ENCODE assay signal across 18 cellular contexts in the genomic region with DNA sequence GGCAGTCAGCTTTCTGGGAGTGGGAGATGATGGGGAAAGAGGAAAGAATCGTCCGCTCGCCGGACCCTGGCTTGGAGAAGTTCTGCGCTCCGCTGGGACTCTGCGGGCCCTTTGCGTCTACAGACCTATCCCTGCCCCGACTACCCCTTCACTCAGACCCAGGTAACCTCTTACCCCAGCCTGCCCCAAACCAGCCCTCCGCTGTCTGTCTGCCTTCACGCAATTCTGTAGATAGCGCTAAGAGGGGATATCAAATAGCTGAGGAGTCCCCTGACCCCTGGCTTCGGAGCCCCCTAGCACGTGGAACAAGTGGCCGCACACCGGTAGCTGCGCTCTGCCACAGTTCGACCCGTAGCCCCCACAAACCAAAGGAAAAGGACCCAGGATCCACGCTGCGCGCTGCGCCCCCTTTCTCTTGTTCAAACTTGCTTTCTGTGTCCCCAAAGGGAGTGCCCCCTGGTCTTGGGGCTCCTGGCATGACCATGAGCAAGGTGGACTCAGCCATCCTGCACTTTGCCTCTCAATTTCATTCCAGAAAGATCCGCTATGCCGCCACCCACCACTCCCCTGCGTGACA. TPM values are rescaled to one million over a fixed set of nuclear protein-coding genes. Genes with fewer than 3 reads are reported as not detected.
DNase-seq lines count a peak whose midpoint lies in the region; TF ChIP-seq lines count a peak whose summit lies in the region.
"Had no signal": no experiment of that assay in that cellular context is flagged by ENCODE, and none has a peak within 500 bp of the region (broad histone marks: within the 10 kb centered on the region; RNA-seq: fewer than 3 reads in every experiment).

No MANE protein-coding gene starts in this region.

- H3K36me3 ChIP-seq in mucosa of stomach (ENCODE audit: control insufficient read depth, insufficient read depth, low read length) = no peaks in the 10 kb centered on the region

- peak overlapping the region; percentile 73 for H3K9ac ChIP-seq in mucosa of stomach (ENCODE audit: low read length)

- no peaks in the 10 kb centered on the region for H3K9me3 Mint-ChIP-seq in type B pancreatic cell
- no peaks in the 10 kb centered on the region for H3K9me3 Mint-ChIP-seq in activated naive CD4-positive, alpha-beta T cell treated with anti-CD3 and anti-CD28 coated beads, Interleukin-2, amount 10 ng/mL, durations not matched to agents 7 days and 5 days
- H3K9me3 Mint-ChIP-seq: activated T-helper 1 cell treated with anti-CD3 and anti-CD28 coated beads, Interleukin-12 subunit alpha, Interleukin-12 subunit beta, Interleukin-2, Interleukin-4 antibody, amounts not matched to agents 30 ng/mL and 10 ng/mL and 1 ng/mL, durations not matched to agents 14 hours and 24 hours and 36 hours had no signal

- H3K9me3 ChIP-seq in mucosa of stomach (ENCODE audit: control insufficient read depth, low read length) = no peaks in the 10 kb centered on the region
- H3K9me3 ChIP-seq: mucosa of descending colon had no signal

- peak overlapping the region; percentile 91 for H3K4me3 Mint-ChIP-seq in type B pancreatic cell
- no peak overlapping the region for H3K4me3 Mint-ChIP-seq in activated naive CD4-positive, alpha-beta T cell treated with anti-CD3 and anti-CD28 coated beads, Interleukin-2, amount 10 ng/mL, durations not matched to agents 7 days and 5 days
- H3K4me3 Mint-ChIP-seq: activated T-helper 1 cell treated with anti-CD3 and anti-CD28 coated beads, Interleukin-12 subunit alpha, Interleukin-12 subunit beta, Interleukin-2, Interleukin-4 antibody, amounts not matched to agents 30 ng/mL and 10 ng/mL and 1 ng/mL, durations not matched to agents 14 hours and 24 hours and 36 hours; CD14-positive monocyte had no signal

- H3K27me3 Mint-ChIP-seq in type B pancreatic cell = peaks cover 38% of the 10 kb centered on the region
- H3K27me3 Mint-ChIP-seq in activated naive CD4-positive, alpha-beta T cell treated with anti-CD3 and anti-CD28 coated beads, Interleukin-2, amount 10 ng/mL, durations not matched to agents 7 days and 5 days = peaks cover 19% of the 10 kb centered on the region

- no peaks in the 10 kb centered on the region for H3K27me3 ChIP-seq in mucosa of stomach (ENCODE audit: control insufficient read depth, insufficient read depth, low read length)
- H3K27me3 ChIP-seq: foreskin keratinocyte had no signal

- TF ChIP-seq CTCF in WI38 (IDR thresholded peaks at IDR 0.05; ENCODE audit: low read depth, low read length) (no peak), epithelial cell of proximal tubule (conservative IDR thresholded peaks at IDR 0.05; ENCODE audit: low read depth, low read length) (no peak), type B pancreatic cell (conservative IDR thresholded peaks at IDR 0.05) (no peak)

- peak overlapping the region; percentile 99 for H3K27ac Mint-ChIP-seq in type B pancreatic cell
- H3K27ac Mint-ChIP-seq in activated naive CD4-positive, alpha-beta T cell treated with anti-CD3 and anti-CD28 coated beads, Interleukin-2, amount 10 ng/mL, durations not matched to agents 7 days and 5 days = no peak overlapping the region
- H3K27ac Mint-ChIP-seq: activated T-helper 1 cell treated with anti-CD3 and anti-CD28 coated beads, Interleukin-12 subunit alpha, Interleukin-12 subunit beta, Interleukin-2, Interleukin-4 antibody, amounts not matched to agents 30 ng/mL and 10 ng/mL and 1 ng/mL, durations not matched to agents 14 hours and 24 hours and 36 hours had no signal

- CTCF ChIA-PET in activated naive CD4-positive, alpha-beta T cell treated with anti-CD3 and anti-CD28 coated beads, Interleukin-2, amount 10 ng/mL, durations not matched to agents 7 days and 5 days (lab: Charles Lee) = no interaction called here

- peak overlapping the region; percentile 46 for H3K4me3 ChIP-seq in WI38 (ENCODE audit: low read depth, low read length)
- H3K4me3 ChIP-seq in epithelial cell of proximal tubule (ENCODE audit: low read depth, low read length) = peak overlapping the region; percentile 77
- H3K4me3 ChIP-seq in mucosa of stomach (ENCODE audit: low read length) = peak overlapping the region; percentile 34
- H3K4me3 ChIP-seq: mucosa of descending colon had no signal

- peaks cover 44% of the 10 kb centered on the region for H3K36me3 Mint-ChIP-seq in type B pancreatic cell
- no peaks in the 10 kb centered on the region for H3K36me3 Mint-ChIP-seq in activated naive CD4-positive, alpha-beta T cell treated with anti-CD3 and anti-CD28 coated beads, Interleukin-2, amount 10 ng/mL, durations not matched to agents 7 days and 5 days
- H3K36me3 Mint-ChIP-seq: CD14-positive monocyte had no signal

- H3K4me1 ChIP-seq in mucosa of stomach (ENCODE audit: control insufficient read depth, insufficient read depth, low read length) = peaks cover 56% of the 10 kb centered on the region
- H3K4me1 ChIP-seq: foreskin keratinocyte had no signal

- no peak for DNase-seq in epithelial cell of proximal tubule (ENCODE audit: low read depth)
- peak; percentile 69 for DNase-seq in type B pancreatic cell (ENCODE audit: extremely low spot score, unreplicated experiment)
- no peak for DNase-seq in mesenteric fat pad (ENCODE audit: low spot score)
- no peak for DNase-seq in glomerular visceral epithelial cell (ENCODE audit: extremely low spot score)
- no peak for DNase-seq in NCI-H1694 (lab: John Stamatoyannopoulos, UW)
- DNase-seq in activated naive CD4-positive, alpha-beta T cell treated with anti-CD3 and anti-CD28 coated beads, Interleukin-2, amount 10 ng/mL, durations not matched to agents 7 days and 5 days = no peak
- DNase-seq: activated CD4-positive, alpha-beta T cell treated with anti-CD3 and anti-CD28 coated beads, Interleukin-2, amount 50 U/mL, for 1 hour; NCI-H1930; NCI-H82; stimulated activated CD8-positive, alpha-beta memory T cell treated with anti-CD3 and anti-CD28 coated beads, Interleukin-4, amount 100 ng/mL, for 48 hours; trophoblast cell had no signal

- H3K4me1 Mint-ChIP-seq in type B pancreatic cell (ENCODE audit: unreplicated experiment) = peaks cover 70% of the 10 kb centered on the region
- no peaks in the 10 kb centered on the region for H3K4me1 Mint-ChIP-seq in activated naive CD4-positive, alpha-beta T cell treated with anti-CD3 and anti-CD28 coated beads, Interleukin-2, amount 10 ng/mL, durations not matched to agents 7 days and 5 days

RNA-seq across cellular contexts. Expression of a gene that starts 7.0 kb away (rescaled TPM):
- total RNA-seq in epithelial cell of proximal tubule (9.2 and 14.6 TPM in 2 replicates), type B pancreatic cell (ENCODE audit: low replicate concordance) (28.5 and 37.6 TPM in 2 replicates), mesenteric fat pad (4.0 TPM)
- total RNA-seq: activated T-helper 1 cell treated with anti-CD3 and anti-CD28 coated beads, Interleukin-12 subunit alpha, Interleukin-12 subunit beta, Interleukin-2, Interleukin-4 antibody, amounts not matched to agents 30 ng/mL and 10 ng/mL and 1 ng/mL, durations not matched to agents 14 hours and 24 hours and 36 hours had no signal

RNA-seq across cellular contexts. Expression of a gene that starts 19.9 kb away (rescaled TPM):
- total RNA-seq in epithelial cell of proximal tubule (20.1 and 47.6 TPM in 2 replicates), type B pancreatic cell (ENCODE audit: low replicate concordance) (55.0 and 77.7 TPM in 2 replicates), mesenteric fat pad (15.3 TPM)
- total RNA-seq: activated T-helper 1 cell treated with anti-CD3 and anti-CD28 coated beads, Interleukin-12 subunit alpha, Interleukin-12 subunit beta, Interleukin-2, Interleukin-4 antibody, amounts not matched to agents 30 ng/mL and 10 ng/mL and 1 ng/mL, durations not matched to agents 14 hours and 24 hours and 36 hours; T-helper 2 cell treated with Interferon-gamma antibody and Interleukin-4, amounts not matched to agents 100 ng/mL and 5 ng/mL, for 36 hours had no signal

RNA-seq across cellular contexts. Expression of a gene that starts 21.1 kb away (rescaled TPM):
- total RNA-seq in epithelial cell of proximal tubule (0.69 and 2.0 TPM in 2 replicates), type B pancreatic cell (ENCODE audit: low replicate concordance) (7.7 and 26.8 TPM in 2 replicates), mesenteric fat pad (1.2 TPM)
- total RNA-seq: activated T-helper 1 cell treated with anti-CD3 and anti-CD28 coated beads, Interleukin-12 subunit alpha, Interleukin-12 subunit beta, Interleukin-2, Interleukin-4 antibody, amounts not matched to agents 30 ng/mL and 10 ng/mL and 1 ng/mL, durations not matched to agents 14 hours and 24 hours and 36 hours; T-helper 2 cell treated with Interferon-gamma antibody and Interleukin-4, amounts not matched to agents 100 ng/mL and 5 ng/mL, for 36 hours had no signal

RNA-seq across cellular contexts. Expression of a gene that starts 24.0 kb away (rescaled TPM):
- total RNA-seq in epithelial cell of proximal tubule (5.7 and 11.8 TPM in 2 replicates), type B pancreatic cell (ENCODE audit: low replicate concordance) (4.2 and 10.9 TPM in 2 replicates), mesenteric fat pad (3.1 TPM)
- total RNA-seq: activated T-helper 1 cell treated with anti-CD3 and anti-CD28 coated beads, Interleukin-12 subunit alpha, Interleukin-12 subunit beta, Interleukin-2, Interleukin-4 antibody, amounts not matched to agents 30 ng/mL and 10 ng/mL and 1 ng/mL, durations not matched to agents 14 hours and 24 hours and 36 hours; T-helper 2 cell treated with Interferon-gamma antibody and Interleukin-4, amounts not matched to agents 100 ng/mL and 5 ng/mL, for 36 hours had no signal

RNA-seq across cellular contexts. Expression of a gene that starts 27.8 kb away (rescaled TPM):
- total RNA-seq in epithelial cell of proximal tubule = 5.7 and 7.1 TPM in 2 replicates
- total RNA-seq in type B pancreatic cell (ENCODE audit: low replicate concordance) = 9.5 and 22.0 TPM in 2 replicates
- total RNA-seq in mesenteric fat pad = 1.3 TPM
